Comparison of ENCODE assay signal across 18 cellular contexts in the genomic region with DNA sequence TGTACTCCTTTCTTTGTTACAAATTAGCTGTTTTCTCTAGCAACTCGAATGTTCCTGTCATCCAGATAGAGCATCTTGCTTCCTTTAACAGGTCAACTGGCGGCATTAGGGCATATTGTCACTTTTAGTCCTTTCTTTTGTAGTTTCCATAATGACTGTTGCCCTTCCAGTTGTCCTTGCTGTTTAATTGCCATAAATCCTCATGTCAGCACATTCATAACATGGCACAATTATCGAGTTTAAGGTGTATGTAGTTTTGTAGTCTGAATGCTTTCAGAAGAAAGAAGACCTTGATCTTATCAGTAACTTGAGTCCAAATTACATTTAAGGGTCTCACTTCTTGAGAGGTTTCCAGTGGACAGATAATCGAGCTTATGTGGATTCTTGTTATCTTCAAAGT.
DNase-seq lines count a peak whose midpoint lies in the region; ATAC-seq, FAIRE-seq and TF ChIP-seq lines count a peak whose summit lies in the region.
"Had no signal": no experiment of that assay in that cellular context is flagged by ENCODE, and none has a peak within 500 bp of the region (broad histone marks: within the 10 kb centered on the region; RNA-seq: fewer than 3 reads in every experiment).

No MANE protein-coding gene starts in this region.

- TF ChIP-seq CTCF in HepG2 (CRISPR knock-in tag; IDR thresholded peaks at IDR 0.05) = no peak
- TF ChIP-seq CTCF in right lobe of liver (IDR thresholded peaks at IDR 0.05) = no peak
- TF ChIP-seq CTCF in colonic mucosa (IDR thresholded peaks at IDR 0.05) = no peak

- no peak for FAIRE-seq in HepG2 (lab: Jason Lieb, UNC)
- FAIRE-seq: GM12891, RCC 7860 had no signal

- H3K36me3 ChIP-seq in HepG2 (replicated peaks in 1 of 2; ENCODE audit: control insufficient read depth in 1 of 2, insufficient read depth in 2 of 2, low read length in 2 of 2) (no peaks in the 10 kb centered on the region), right lobe of liver (no peaks in the 10 kb centered on the region), colonic mucosa (no peaks in the 10 kb centered on the region)
- H3K36me3 ChIP-seq: HAP-1, SJSA1 had no signal

- H3K27me3 ChIP-seq in HepG2 (ENCODE audit: control insufficient read depth in 1 of 2, insufficient read depth in 2 of 2, low read length in 2 of 2) (no peaks in the 10 kb centered on the region), right lobe of liver (no peaks in the 10 kb centered on the region), colonic mucosa (no peaks in the 10 kb centered on the region)
- H3K27me3 ChIP-seq: SJSA1 had no signal

- H3K9me3 ChIP-seq in HepG2 (ENCODE audit: low read length) (no peaks in the 10 kb centered on the region), right lobe of liver (no peaks in the 10 kb centered on the region), colonic mucosa (no peaks in the 10 kb centered on the region)
- H3K9me3 ChIP-seq: HAP-1, SJSA1 had no signal

- no peaks in the 10 kb centered on the region for H3K79me2 ChIP-seq in HepG2 (ENCODE audit: insufficient read depth, low read length)

- H2AFZ ChIP-seq in HepG2 (ENCODE audit: low read length) = no peak overlapping the region
- H2AFZ ChIP-seq: GM23338 had no signal

- intact Hi-C loops in HepG2 (cut with micrococcal nuclease; ENCODE audit: unreplicated experiment) = no loop called here
- intact Hi-C loops in right lobe of liver (cut with DNase I) = no loop called here
- intact Hi-C loops in colonic mucosa (cut with DNase I) = no loop called here

- ATAC-seq in HepG2 (no peak), right lobe of liver (no peak)
- ATAC-seq: GM23338 had no signal

- POLR2A ChIA-PET in HepG2 (lab: Yijun Ruan, JAX) = no interaction called here

- BruUV-seq in HepG2 (replicated peaks; lab: Mats Ljungman, UMichigan) = no TSS peak

- WGBS in HepG2 (ENCODE audit: low lambda C conversion rate) = 0% methylated on average over 4 of the region's 4 CpGs
- 78% methylated on average over 4 of the region's 4 CpGs for WGBS in right lobe of liver (ENCODE audit: insufficient coverage, low coverage, low lambda C conversion rate, missing lambda C conversion rate)

- CTCF ChIA-PET in HepG2 (lab: Yijun Ruan, JAX; ENCODE audit: low intra/inter-chr PET ratio, low total read pairs) = no interaction called here

- H3K9ac ChIP-seq in HepG2 (ENCODE audit: insufficient read depth, low read depth, low read length) = no peak overlapping the region
- H3K9ac ChIP-seq in colonic mucosa (ENCODE audit: low read depth in 2 of 2, low read length in 2 of 2) = no peak overlapping the region

- H3K4me1 ChIP-seq in HepG2 (ENCODE audit: insufficient read depth, low read length) = no peaks in the 10 kb centered on the region
- H3K4me1 ChIP-seq in right lobe of liver = peaks cover 0 to 3% (median 0%) of the 10 kb centered on the region in 4 donors
- H3K4me1 ChIP-seq in colonic mucosa = no peaks in the 10 kb centered on the region
- H3K4me1 ChIP-seq: HAP-1, SJSA1 had no signal

- H4K20me1 ChIP-seq in HepG2 (ENCODE audit: insufficient read depth, low read length) = no peaks in the 10 kb centered on the region

- DNase-seq in DMS153 treated with DMSO at 0.1 percent for 48 hours (lab: John Stamatoyannopoulos, UW; ENCODE audit: unreplicated experiment) = peak; percentile 22
- no peak for DNase-seq in DMS153 (lab: John Stamatoyannopoulos, UW)
- no peak for DNase-seq in HepG2 (ENCODE audit: low spot score)
- DNase-seq in right lobe of liver = no peak
- peak; percentile 32 for DNase-seq in SK-N-DZ (ENCODE audit: low spot score)
- no peak for DNase-seq in NCI-H2081 (lab: John Stamatoyannopoulos, UW)
- no peak for DNase-seq in colonic mucosa
- DNase-seq: 8988T, NCI-H1048, NCI-H1930, T1000 had no signal

- H3K27ac ChIP-seq in HepG2 (ENCODE audit: extremely low read length, insufficient read depth, low read length) = no peak overlapping the region
- H3K27ac ChIP-seq in right lobe of liver = no peak overlapping the region
- no peak overlapping the region for H3K27ac ChIP-seq in colonic mucosa
- H3K27ac ChIP-seq: C4-2B, HL-60, SJSA1 had no signal

- H3K4me3 ChIP-seq in HepG2 (replicated peaks in 1 of 3; ENCODE audit: insufficient read depth in 1 of 3, low read depth in 2 of 3, low read length in 3 of 3) = no peak overlapping the region
- H3K4me3 ChIP-seq in right lobe of liver = no peak overlapping the region
- H3K4me3 ChIP-seq in colonic mucosa = no peak overlapping the region
- H3K4me3 ChIP-seq: GM23338, HAP-1, SJSA1 had no signal

- no peak overlapping the region for H3K4me2 ChIP-seq in HepG2 (ENCODE audit: low read depth, low read length)
- H3K4me2 ChIP-seq: GM23338 had no signal

- no peak for TF ChIP-seq POLR2A in HepG2 (IDR thresholded peaks at IDR 0.05; ENCODE audit: insufficient read depth in 1 of 2, low read depth in 2 of 2, low read length in 2 of 2)
- no peak for TF ChIP-seq POLR2A in right lobe of liver (IDR thresholded peaks at IDR 0.05)

- TF ChIP-seq EP300 in HepG2 (IDR thresholded peaks at IDR 0.05; ENCODE audit: low read depth in 2 of 2, low read length in 2 of 2) (no peak), HepG2 (CRISPR knock-in tag; IDR thresholded peaks at IDR 0.05; ENCODE audit: borderline replicate concordance) (no peak)

- no peak for TF ChIP-seq RAD21 in HepG2 (CRISPR knock-in tag; IDR thresholded peaks at IDR 0.05)

- in situ Hi-C loops in HepG2 (cut with HindIII; ENCODE audit: extremely low pct_ligation_motif_present, low pct_unique_long_range_greater_than_20kb) = no loop called here

TF ChIP-seq in HepG2, 621 proteins besides CTCF, POLR2A, EP300 and RAD21:
- TF ChIP-seq PTBP1 (IDR thresholded peaks at IDR 0.05; ENCODE audit: low read depth, low read length, poor library complexity, severe bottlenecking) = no peak
- TF ChIP-seq, protein P1, sequence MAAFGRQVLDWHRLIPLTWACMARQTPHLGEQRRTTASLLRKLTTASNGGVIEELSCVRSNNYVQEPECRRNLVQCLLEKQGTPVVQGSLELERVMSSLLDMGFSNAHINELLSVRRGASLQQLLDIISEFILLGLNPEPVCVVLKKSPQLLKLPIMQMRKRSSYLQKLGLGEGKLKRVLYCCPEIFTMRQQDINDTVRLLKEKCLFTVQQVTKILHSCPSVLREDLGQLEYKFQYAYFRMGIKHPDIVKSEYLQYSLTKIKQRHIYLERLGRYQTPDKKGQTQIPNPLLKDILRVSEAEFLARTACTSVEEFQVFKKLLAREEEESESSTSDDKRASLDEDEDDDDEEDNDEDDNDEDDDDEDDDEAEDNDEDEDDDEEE (CRISPR knock-in tag; IDR thresholded peaks at IDR 0.05) = no peak
- TF ChIP-seq MED1 (CRISPR knock-in tag; IDR thresholded peaks at IDR 0.05) = no peak
- no peak for TF ChIP-seq SRSF1 (optimal IDR thresholded peaks at IDR 0.05; ENCODE audit: low read depth, low read length)
- peak; percentile 55 for TF ChIP-seq MAFF (IDR thresholded peaks at IDR 0.05; ENCODE audit: low read depth, low read length)
- peak; percentile 63 to 74 for TF ChIP-seq MAFK (conservative IDR thresholded peaks at IDR 0.05 in 1 of 2, IDR thresholded peaks at IDR 0.05 in 1 of 2; ENCODE audit: low read length in 2 of 2)
TF ChIP-seq in HepG2: peak in this region for 2.

Comparison
In these comparisons a context has a peak if more than half of its experiments do, and no peak if none do; other contexts are left out.
1. DNase-seq: peak in DMS153 treated with DMSO at 0.1 percent for 48 hours (single experiment) and SK-N-DZ (single experiment); none in DMS153 (single experiment), HepG2 (single experiment), right lobe of liver (0 of 3), NCI-H2081 (0 of 2) and colonic mucosa (single experiment).